In the genomic region with DNA sequence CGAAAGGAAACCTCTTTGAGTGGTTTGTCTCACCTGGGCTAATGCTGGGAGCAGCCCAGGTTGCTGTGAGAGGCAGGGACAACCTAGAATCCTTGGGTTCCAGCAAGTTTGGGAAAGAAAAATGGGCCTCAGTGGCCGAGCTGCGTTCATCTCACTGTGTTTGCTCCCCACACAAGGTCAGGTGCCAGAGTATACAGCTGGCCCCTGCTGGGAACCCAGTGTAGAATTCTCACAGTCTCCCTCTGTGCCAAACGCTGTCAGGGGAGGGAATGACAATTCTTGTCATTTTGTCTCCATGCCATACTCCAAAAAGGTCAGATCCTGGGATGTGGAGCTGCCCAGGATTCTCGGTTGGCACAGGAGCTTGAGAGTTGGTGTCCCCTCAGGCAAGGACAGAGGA, we compare ENCODE assay signal across 10 cellular contexts. TPM values are rescaled to one million over a fixed set of nuclear protein-coding genes. Genes with fewer than 3 reads are reported as not detected.
DNase-seq lines count a peak whose midpoint lies in the region; ATAC-seq and TF ChIP-seq lines count a peak whose summit lies in the region.
"Had no signal": no experiment of that assay in that cellular context is flagged by ENCODE, and none has a peak within 500 bp of the region (broad histone marks: within the 10 kb centered on the region; RNA-seq: fewer than 3 reads in every experiment).

No MANE protein-coding gene starts in this region.

- H3K9me3 ChIP-seq in CD8-positive, alpha-beta memory T cell (ENCODE audit: low read length): no peaks in the 10 kb centered on the region
- H3K9me3 ChIP-seq in RWPE2 (ENCODE audit: severe bottlenecking) (no peaks in the 10 kb centered on the region), prostate gland (no peaks in the 10 kb centered on the region)
- H3K9me3 ChIP-seq: thyroid gland had no signal

- H3K9me3 Mint-ChIP-seq in CD8-positive, alpha-beta memory T cell: no peaks in the 10 kb centered on the region

- H3K27ac ChIP-seq in CD8-positive, alpha-beta memory T cell (ENCODE audit: low read depth, low read length): peak overlapping the region; percentile 49
- H3K27ac ChIP-seq in RWPE2 (ENCODE audit: poor library complexity, severe bottlenecking) (peak overlapping the region; percentile 44), dorsolateral prefrontal cortex (peak overlapping the region in 58 of 59 donors; percentile 24 to 91 (median 82)), prostate gland (peak overlapping the region; percentile 4 to 44)
- H3K27ac ChIP-seq: thyroid gland had no signal

- no peak for TF ChIP-seq POLR2A in prostate gland (IDR thresholded peaks at IDR 0.05)

- H3K27ac Mint-ChIP-seq in CD8-positive, alpha-beta memory T cell: peak overlapping the region; percentile 46 to 98 (median 92)

- peaks cover 73% of the 10 kb centered on the region for H3K4me1 ChIP-seq in CD8-positive, alpha-beta memory T cell (ENCODE audit: insufficient read depth, low read length)
- H3K4me1 ChIP-seq in RWPE2 (ENCODE audit: insufficient read depth, poor library complexity, severe bottlenecking) (peaks cover 7% of the 10 kb centered on the region), prostate gland (replicated peaks) (peaks cover 13% of the 10 kb centered on the region)

- peak overlapping the region; percentile 66 for H3K4me3 ChIP-seq in CD8-positive, alpha-beta memory T cell (ENCODE audit: low read length)
- H3K4me3 ChIP-seq in RWPE2 (ENCODE audit: severe bottlenecking): no peak overlapping the region
- peak overlapping the region in 44 of 59 donors; percentile 5 to 90 (median 37) for H3K4me3 ChIP-seq in dorsolateral prefrontal cortex
- H3K4me3 ChIP-seq in prostate gland: no peak overlapping the region
- H3K4me3 ChIP-seq: thyroid gland had no signal

- intact Hi-C loops in dorsolateral prefrontal cortex (cut with DNase I) (loop anchor here in 1 of 2 donors (2.0 to 5.0 kb wide), 2 partner anchors 15 to 36 kb away; no protein-coding TSS in a partner anchor), prostate gland (cut with DNase I) (no loop called here)

- H3K4me3 Mint-ChIP-seq in CD8-positive, alpha-beta memory T cell: peak overlapping the region; percentile 80 to 98 (median 92)

- peaks cover 5% of the 10 kb centered on the region for H3K36me3 ChIP-seq in CD8-positive, alpha-beta memory T cell (ENCODE audit: insufficient read depth, low read length)
- peaks cover 12% of the 10 kb centered on the region for H3K36me3 ChIP-seq in RWPE2 (ENCODE audit: low read depth)
- no peaks in the 10 kb centered on the region for H3K36me3 ChIP-seq in prostate gland
- H3K36me3 ChIP-seq: thyroid gland had no signal

- POLR2A ChIA-PET in CD8-positive, alpha-beta memory T cell (lab: Charles Lee): interaction anchor here (0.6 to 1.7 kb wide), 3 partner anchors 8 to 19 kb away, joined by 3 to 12 read pairs (median 9); no protein-coding TSS in a partner anchor

- no peaks in the 10 kb centered on the region for H3K27me3 ChIP-seq in CD8-positive, alpha-beta memory T cell (ENCODE audit: insufficient read depth, low read length, poor library complexity, severe bottlenecking)
- H3K27me3 ChIP-seq in RWPE2 (ENCODE audit: insufficient read depth, poor library complexity, severe bottlenecking) (no peaks in the 10 kb centered on the region), dorsolateral prefrontal cortex (no peaks in the 10 kb centered on the region), prostate gland (replicated peaks; ENCODE audit: insufficient read depth) (no peaks in the 10 kb centered on the region)
- H3K27me3 ChIP-seq: thyroid gland had no signal

- H3K27me3 Mint-ChIP-seq in CD8-positive, alpha-beta memory T cell: peaks cover 0 to 3% of the 10 kb centered on the region in 2 donors

- TF ChIP-seq CTCF in RWPE2 (IDR thresholded peaks at IDR 0.05; ENCODE audit: poor library complexity, severe bottlenecking) (no peak), dorsolateral prefrontal cortex (IDR thresholded peaks at IDR 0.05 in 54 of 56, conservative IDR thresholded peaks at IDR 0.05 in 2 of 56; ENCODE audit: low read depth in 1 of 56, partially characterized antibody in 56 of 56) (no peak), prostate gland (IDR thresholded peaks at IDR 0.05) (no peak)

- no peak for DNase-seq in CD8-positive, alpha-beta memory T cell
- DNase-seq in RWPE2 (ENCODE audit: low spot score) (no peak), dorsolateral prefrontal cortex (no peak), prostate gland (ENCODE audit: low spot score) (no peak), NCI-H1105 (lab: John Stamatoyannopoulos, UW) (no peak), GF-D8 (lab: John Stamatoyannopoulos, UW) (no peak), NCI-H2227 treated with DMSO at 0.1 percent for 48 hours (lab: John Stamatoyannopoulos, UW) (no peak)
- DNase-seq: NCI-H345, SIG-M5, thyroid gland had no signal

- peaks cover 0 to 44% (median 0%) of the 10 kb centered on the region in 3 donors for H3K36me3 Mint-ChIP-seq in CD8-positive, alpha-beta memory T cell

- no peak for ATAC-seq in RWPE2 (ENCODE audit: low read depth)

- peaks cover 74 to 82% (median 78%) of the 10 kb centered on the region in 3 donors for H3K4me1 Mint-ChIP-seq in CD8-positive, alpha-beta memory T cell

- CTCF ChIA-PET in CD8-positive, alpha-beta memory T cell (lab: Charles Lee): interaction anchor here (0.6 to 18.1 kb wide), 13 partner anchors 15 to 178 kb away, joined by 3 to 358 read pairs (median 6); no protein-coding TSS in a partner anchor

- 50% methylated on average over 5 of the region's 5 CpGs for WGBS in prostate gland

RNA-seq across cellular contexts. Expression of gene DGKZ, which starts 4.3 kb away (rescaled TPM):
- total RNA-seq in CD8-positive, alpha-beta memory T cell: 10 to 100 TPM; 85.8 to 87.2 TPM
- polyA plus RNA-seq in CD8-positive, alpha-beta memory T cell: 87.4 TPM
- total RNA-seq in dorsolateral prefrontal cortex (100 to 1,000 TPM; 142 to 475 (median 319) TPM), prostate gland (10 to 100 TPM; 53.6 to 95.0 TPM)

RNA-seq across cellular contexts. Expression of gene MDK, which starts 29.9 kb away (rescaled TPM):
- 1 to 10 TPM; 1.1 to 1.2 TPM for total RNA-seq in CD8-positive, alpha-beta memory T cell
- polyA plus RNA-seq in CD8-positive, alpha-beta memory T cell: 0.97 TPM
- 10 to 100 TPM in 95 of 120 experiments, 1 to 10 TPM in 25; 4.6 to 45.3 (median 12.9) TPM for total RNA-seq in dorsolateral prefrontal cortex
- 100 to 1,000 TPM in 1 of 2 donors, 10 to 100 TPM in 1; 71.6 to 164 TPM for total RNA-seq in prostate gland

RNA-seq across cellular contexts. Expression of gene CHRM4, which starts 40.0 kb away (rescaled TPM):
- not detected for total RNA-seq in CD8-positive, alpha-beta memory T cell
- 0.63 TPM for polyA plus RNA-seq in CD8-positive, alpha-beta memory T cell
- total RNA-seq in dorsolateral prefrontal cortex (10 to 100 TPM in 56 of 120 experiments, 1 to 10 TPM in 64; 2.7 to 25.0 (median 9.7) TPM), prostate gland (1 to 10 TPM in 1 of 2 donors, not detected in 1; 2.8 TPM)

Comparison
In these comparisons a context has a peak if more than half of its experiments do, and no peak if none do; other contexts are left out.
1. H3K27ac ChIP-seq: peak in every context shown above with its lines; median percentile 82 in dorsolateral prefrontal cortex; 49 in CD8-positive, alpha-beta memory T cell; 44 in RWPE2; 24 in prostate gland.
2. H3K4me3 ChIP-seq: peak in CD8-positive, alpha-beta memory T cell (single experiment) and dorsolateral prefrontal cortex (44 of 59); none in RWPE2 (single experiment) and prostate gland (0 of 2).